In genomic region chr18:33594799-33595198, GRCh38 we compare ENCODE assay signal across 23 cellular contexts. TPM values are rescaled to one million over a fixed set of nuclear protein-coding genes. Genes with fewer than 3 reads are reported as not detected.
DNase-seq lines count a peak whose midpoint lies in the region; ATAC-seq and TF ChIP-seq lines count a peak whose summit lies in the region.
"Had no signal": no experiment of that assay in that cellular context is flagged by ENCODE, and none has a peak within 500 bp of the region (broad histone marks: within the 10 kb centered on the region; RNA-seq: fewer than 3 reads in every experiment).

No MANE protein-coding gene starts in this region.

- H3K4me1 ChIP-seq in PC-3 (ENCODE audit: insufficient read depth, low read length) (peaks cover 12% of the 10 kb centered on the region), trophoblast cell (ENCODE audit: control insufficient read depth in 1 of 2, insufficient read depth in 2 of 2, low read length in 2 of 2) (peaks cover 0 to 4% of the 10 kb centered on the region in 2 experiments)
- H3K4me1 ChIP-seq: BE2C, HAP-1 had no signal

- no peak overlapping the region for H2BK12ac ChIP-seq in trophoblast cell (ENCODE audit: low read length)

- TF ChIP-seq CTCF in PC-3 (conservative IDR thresholded peaks at IDR 0.05; ENCODE audit: low read depth, low read length), result no peak

- H2BK120ac ChIP-seq in trophoblast cell (ENCODE audit: insufficient read depth, low read length, poor library complexity), result no peak overlapping the region

- no peak overlapping the region for H2AK5ac ChIP-seq in trophoblast cell (ENCODE audit: low read length)

- peaks cover 6% of the 10 kb centered on the region for H3K79me1 ChIP-seq in trophoblast cell (ENCODE audit: low read length)

- no peak for ATAC-seq in PC-3
- ATAC-seq in HG02981 (IDR thresholded peaks at IDR 0.05; ENCODE audit: unreplicated experiment), result no peak
- ATAC-seq: A549, GM12878, GM23338 had no signal

- DNase-seq in H4 (ENCODE audit: low spot score), result peak; percentile 21
- DNase-seq in PC-3, result peak; percentile 9
- DNase-seq in fibroblast of peridontal ligament (ENCODE audit: extremely low read depth), result peak; percentile 13
- DNase-seq in trophoblast cell, result no peak
- DNase-seq in C1 segment of cervical spinal cord (lab: John Stamatoyannopoulos, UW), result no peak
- DNase-seq in OCI-M2 (lab: John Stamatoyannopoulos, UW; ENCODE audit: unreplicated experiment), result no peak
- DNase-seq: 8988T; ACHN; AML-193; BE2C; Calu3; CD4-positive, alpha-beta memory T cell; COR-L47; DMS79; EL; GDM1; HFFc6 had no signal

- POLR2A ChIA-PET in PC-3 (lab: Charles Lee; ENCODE audit: unreplicated experiment), result no interaction called here

- no CpG with 5 or more reads among the region's 1 CpG for WGBS in trophoblast cell (ENCODE audit: extremely low coverage, insufficient coverage, insufficient read length)

- H4K91ac ChIP-seq in trophoblast cell (ENCODE audit: low read depth, low read length), result peak overlapping the region; percentile 37

- H4K20me1 ChIP-seq in PC-3 (ENCODE audit: low read length), result no peaks in the 10 kb centered on the region
- H4K20me1 ChIP-seq: BLaER1 treated with 17β-estradiol and CSF1 and Interleukin-3, amounts not matched to agents 10 nM and 100 nM had no signal

- H4K12ac ChIP-seq in trophoblast cell (ENCODE audit: low read depth, low read length), result no peak overlapping the region

- CTCF ChIA-PET in PC-3 (lab: Charles Lee), result no interaction called here

- BruUV-seq in PC-3 (replicated peaks; lab: Mats Ljungman, UMichigan), result no TSS peak

- no peaks in the 10 kb centered on the region for H3F3A ChIP-seq in PC-3 (ENCODE audit: low read length, unreplicated experiment)

- H3K27me3 ChIP-seq in PC-3 (ENCODE audit: low read length) (no peaks in the 10 kb centered on the region), trophoblast cell (ENCODE audit: insufficient read depth, low read length) (no peaks in the 10 kb centered on the region)
- H3K27me3 ChIP-seq: BE2C; BLaER1 treated with 17β-estradiol and CSF1 and Interleukin-3, amounts not matched to agents 10 nM and 100 nM had no signal

- H4K8ac ChIP-seq in trophoblast cell (ENCODE audit: low read depth, low read length), result no peak overlapping the region

- H3K79me2 ChIP-seq in PC-3 (ENCODE audit: low read length) (no peaks in the 10 kb centered on the region), trophoblast cell (ENCODE audit: control insufficient read depth, insufficient read depth, low read length, poor library complexity) (no peaks in the 10 kb centered on the region)

- no peak overlapping the region for H3K4me2 ChIP-seq in PC-3 (ENCODE audit: low read length)
- no peak overlapping the region for H3K4me2 ChIP-seq in trophoblast cell (ENCODE audit: low read length)
- H3K4me2 ChIP-seq: A549; BLaER1 treated with 17β-estradiol and CSF1 and Interleukin-3, amounts not matched to agents 10 nM and 100 nM had no signal

- H3K9ac ChIP-seq in PC-3 (ENCODE audit: low read length), result no peak overlapping the region
- H3K9ac ChIP-seq in trophoblast cell (ENCODE audit: low read length), result no peak overlapping the region
- H3K9ac ChIP-seq: BLaER1 treated with 17β-estradiol and CSF1 and Interleukin-3, amounts not matched to agents 10 nM and 100 nM had no signal

- no peak overlapping the region for H2AFZ ChIP-seq in PC-3 (ENCODE audit: low read length)
- no peak overlapping the region for H2AFZ ChIP-seq in trophoblast cell (ENCODE audit: insufficient read depth, low read length, poor library complexity)
- H2AFZ ChIP-seq: GM23338 had no signal

- H3K4ac ChIP-seq in trophoblast cell (ENCODE audit: low read depth, low read length), result no peak overlapping the region

- H3K9me3 ChIP-seq in PC-3 (ENCODE audit: low read length), result no peaks in the 10 kb centered on the region
- no peaks in the 10 kb centered on the region for H3K9me3 ChIP-seq in trophoblast cell (ENCODE audit: insufficient read depth, low read depth, low read length)
- H3K9me3 ChIP-seq: A549; BE2C; BLaER1 treated with 17β-estradiol and CSF1 and Interleukin-3, amounts not matched to agents 10 nM and 100 nM; HAP-1 had no signal

- no peak overlapping the region for H3K23ac ChIP-seq in trophoblast cell (ENCODE audit: low read length)

- H3K14ac ChIP-seq in trophoblast cell (ENCODE audit: low read length), result no peak overlapping the region

- H3K9me2 ChIP-seq in PC-3 (replicated peaks; ENCODE audit: low read length), result no peaks in the 10 kb centered on the region

- intact Hi-C loops in PC-3 (cut with micrococcal nuclease), result no loop called here

- H3K36me3 ChIP-seq in PC-3 (ENCODE audit: low read depth, low read length) (no peaks in the 10 kb centered on the region), trophoblast cell (ENCODE audit: control insufficient read depth in 1 of 2, insufficient read depth in 2 of 2, low read length in 2 of 2) (no peaks in the 10 kb centered on the region)
- H3K36me3 ChIP-seq: BE2C; BLaER1 treated with 17β-estradiol and CSF1 and Interleukin-3, amounts not matched to agents 10 nM and 100 nM; HAP-1 had no signal

- no peak overlapping the region for H3K18ac ChIP-seq in trophoblast cell (ENCODE audit: low read length)

- no peak overlapping the region for H3K4me3 ChIP-seq in PC-3 (ENCODE audit: low read length)
- H3K4me3 ChIP-seq in trophoblast cell (ENCODE audit: low read depth, low read length), result no peak overlapping the region
- H3K4me3 ChIP-seq: A549; BLaER1 treated with 17β-estradiol and CSF1 and Interleukin-3, amounts not matched to agents 10 nM and 100 nM; GM12878; GM23338; HAP-1 had no signal

- H3K27ac ChIP-seq in PC-3 (ENCODE audit: low read length) (no peak overlapping the region), trophoblast cell (ENCODE audit: low read depth, low read length) (no peak overlapping the region)
- H3K27ac ChIP-seq: A549; BLaER1 treated with 17β-estradiol and CSF1 and Interleukin-3, amounts not matched to agents 10 nM and 100 nM had no signal

- no peak overlapping the region for H2BK5ac ChIP-seq in trophoblast cell (ENCODE audit: low read depth, low read length, poor library complexity)

RNA-seq across cellular contexts. Expression of gene ASXL3, which starts 16.8 kb away (rescaled TPM):
- total RNA-seq in H4 (2014; rRNA removed; shearing (Covaris generic)), result 0.41 and 1.3 TPM in 2 replicates
- not detected in 2 replicates for total RNA-seq in PC-3 (2014; rRNA removed)
- 5.7 and 6.7 TPM in 2 replicates for polyA plus RNA-seq in trophoblast cell (2013)
- total RNA-seq: CD4-positive, alpha-beta memory T cell; HFFc6 had no signal
- polyA plus RNA-seq: A549; CD4-positive, alpha-beta memory T cell; GM12878 had no signal

Comparison
In these comparisons a context has a peak if more than half of its experiments do, and no peak if none do; other contexts are left out.
1. DNase-seq: peak in H4 (single experiment), PC-3 (single experiment) and fibroblast of peridontal ligament (single experiment); none in trophoblast cell (0 of 2), C1 segment of cervical spinal cord (0 of 14) and OCI-M2 (single experiment).